Comparison of ENCODE assay signal across 1 cellular context in genomic region chr6:165229216-165229615, GRCh38.
TF ChIP-seq lines count a peak whose summit lies in the region.

No MANE protein-coding gene starts in this region.

TF ChIP-seq in WTC11, 78 proteins besides CTCF, POLR2A, EP300 and RAD21 (continued from another document):
- TF ChIP-seq IRF1 (CRISPR knock-in tag; IDR thresholded peaks at IDR 0.05) (no peak), PRRX2 (CRISPR knock-in tag; IDR thresholded peaks at IDR 0.05) (no peak), CREM (CRISPR knock-in tag; IDR thresholded peaks at IDR 0.05) (no peak), JUN (CRISPR knock-in tag; IDR thresholded peaks at IDR 0.05) (no peak), ZNF423 (CRISPR knock-in tag; IDR thresholded peaks at IDR 0.05) (no peak), OVOL2 (CRISPR knock-in tag; IDR thresholded peaks at IDR 0.05; ENCODE audit: borderline replicate concordance) (no peak)
